ENCODE assay signal across 10 cellular contexts in the genomic region with DNA sequence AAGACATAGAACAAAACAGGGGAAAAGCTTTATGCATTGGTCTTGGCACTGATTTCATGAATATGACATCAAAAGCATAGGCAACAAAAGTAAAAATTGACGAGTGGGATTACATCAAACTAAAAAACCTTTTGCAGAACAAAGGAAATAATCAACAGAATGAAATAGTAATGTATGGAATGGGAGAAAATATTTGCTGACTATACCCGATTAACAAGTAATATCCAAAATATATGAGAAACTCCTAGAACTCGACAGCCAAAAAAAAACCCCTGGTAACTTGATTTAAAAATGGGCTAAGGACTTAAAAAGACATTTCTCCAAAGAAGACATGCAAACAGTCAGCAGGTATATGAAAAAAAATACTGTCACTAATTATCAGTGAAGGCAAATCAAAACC.
"Had no signal": no experiment of that assay in that cellular context is flagged by ENCODE, and none has a peak within 500 bp of the region (broad histone marks: within the 10 kb centered on the region; RNA-seq: fewer than 3 reads in every experiment).

No MANE protein-coding gene starts in this region.

- ATAC-seq: HCT116 had no signal

- H3K27ac Mint-ChIP-seq: HFFc6 had no signal

- FAIRE-seq: HTR-8/SVneo had no signal

- H3K27ac ChIP-seq: GM23248, KMS-11 had no signal

- H3K4me3 ChIP-seq: GM23248, HAP-1 had no signal

- H3K4me3 Mint-ChIP-seq: HFFc6 had no signal

- H3K4me2 ChIP-seq: KMS-11 had no signal

- H2AFZ ChIP-seq: GM23248 had no signal

- H3K36me3 ChIP-seq: HAP-1 had no signal

- H3K9ac ChIP-seq: GM23248, KMS-11 had no signal

- DNase-seq: GM23248, GOT3, H7, HFFc6, Karpas-422, KBM-7 had no signal

- H3K9me3 ChIP-seq: HAP-1 had no signal
